18 cellular contexts compared by ENCODE assay signal in the genomic region with DNA sequence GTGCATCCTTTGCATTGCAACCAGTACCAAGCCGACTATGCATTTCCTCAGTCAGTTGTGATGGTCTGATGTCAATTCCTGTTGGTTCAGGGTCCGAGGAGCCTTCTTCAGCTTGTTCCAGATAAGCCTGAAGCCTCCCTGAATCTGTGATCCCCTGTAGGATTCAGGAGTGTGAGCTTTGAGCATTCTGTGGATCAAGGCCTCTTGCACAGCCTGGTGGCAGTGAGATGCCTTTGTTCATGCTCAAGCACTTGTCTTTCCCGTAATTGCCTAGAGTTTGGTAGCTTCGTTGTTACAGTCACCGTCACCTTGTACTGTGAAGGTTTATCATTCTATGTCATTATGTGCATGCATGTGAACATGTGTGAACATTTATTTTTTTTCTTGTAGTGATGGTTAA.
DNase-seq lines count a peak whose midpoint lies in the region; ATAC-seq, FAIRE-seq and TF ChIP-seq lines count a peak whose summit lies in the region.
"Had no signal": no experiment of that assay in that cellular context is flagged by ENCODE, and none has a peak within 500 bp of the region (broad histone marks: within the 10 kb centered on the region; RNA-seq: fewer than 3 reads in every experiment).

No MANE protein-coding gene starts in this region.

- DNase-seq in right cardiac atrium, result no peak
- DNase-seq in heart left ventricle, result no peak
- no peak for DNase-seq in choroid plexus epithelial cell (ENCODE audit: low read depth)
- DNase-seq in mesothelial cell of epicardium (ENCODE audit: low spot score in 2 of 2, unreplicated experiment in 2 of 2), result no peak
- no peak for DNase-seq in GM12892 (ENCODE audit: insufficient read length)
- DNase-seq in T-helper 2 cell treated with Interferon-gamma antibody and Interleukin-4, amounts not matched to agents 5 μg/mL and 100 μg/mL, for 36 hours (ENCODE audit: low spot score), result no peak
- no peak for DNase-seq in activated naive CD4-positive, alpha-beta T cell treated with Interleukin-2 at 50 U/mL for 16 hours
- no peak for DNase-seq in activated T-cell treated with anti-CD3 and anti-CD28 coated beads, Interleukin-2, amount 50 U/mL, for 24 hours
- DNase-seq: AML-193, NCI-H146, NCI-H2081 treated with DMSO at 0.1 percent for 48 hours, NCI-H345, NCI-H69, SHP77 had no signal

- no peaks in the 10 kb centered on the region for H3K27me3 Mint-ChIP-seq in mesothelial cell of epicardium (ENCODE audit: low read depth)
- H3K27me3 Mint-ChIP-seq in T-helper 2 cell treated with Interferon-gamma antibody and Interleukin-4, amounts not matched to agents 5 μg/mL and 100 μg/mL, for 36 hours (ENCODE audit: low read depth), result no peaks in the 10 kb centered on the region
- no peaks in the 10 kb centered on the region for H3K27me3 Mint-ChIP-seq in activated T-cell treated with anti-CD3 and anti-CD28 coated beads, Interleukin-2, amount 50 U/mL, for 24 hours

- H3K27ac ChIP-seq in right cardiac atrium (ENCODE audit: low read length), result peak overlapping the region; percentile 17
- H3K27ac ChIP-seq in heart left ventricle, result no peak overlapping the region

- peak overlapping the region; percentile 18 for H3K27ac Mint-ChIP-seq in mesothelial cell of epicardium
- H3K27ac Mint-ChIP-seq in T-helper 2 cell treated with Interferon-gamma antibody and Interleukin-4, amounts not matched to agents 5 μg/mL and 100 μg/mL, for 36 hours, result no peak overlapping the region
- H3K27ac Mint-ChIP-seq in activated T-cell treated with anti-CD3 and anti-CD28 coated beads, Interleukin-2, amount 50 U/mL, for 24 hours, result no peak overlapping the region

- H3K27me3 ChIP-seq in right cardiac atrium (ENCODE audit: control insufficient read depth, insufficient read depth) (no peaks in the 10 kb centered on the region), heart left ventricle (no peaks in the 10 kb centered on the region)

- H3K9me3 Mint-ChIP-seq in mesothelial cell of epicardium, result no peaks in the 10 kb centered on the region
- H3K9me3 Mint-ChIP-seq in T-helper 2 cell treated with Interferon-gamma antibody and Interleukin-4, amounts not matched to agents 5 μg/mL and 100 μg/mL, for 36 hours, result peaks cover 5% of the 10 kb centered on the region
- H3K9me3 Mint-ChIP-seq in activated T-cell treated with anti-CD3 and anti-CD28 coated beads, Interleukin-2, amount 50 U/mL, for 24 hours, result no peaks in the 10 kb centered on the region

- H3K4me1 ChIP-seq in right cardiac atrium (ENCODE audit: control insufficient read depth, insufficient read depth, low read length) (peaks cover 10% of the 10 kb centered on the region), heart left ventricle (peaks cover 0 to 58% (median 30%) of the 10 kb centered on the region in 12 donors)

- ATAC-seq in right cardiac atrium (no peak), heart left ventricle (no peak)
- ATAC-seq: GM12878, K562 had no signal

- H3K36me3 Mint-ChIP-seq in mesothelial cell of epicardium, result peaks cover 5% of the 10 kb centered on the region
- H3K36me3 Mint-ChIP-seq in T-helper 2 cell treated with Interferon-gamma antibody and Interleukin-4, amounts not matched to agents 5 μg/mL and 100 μg/mL, for 36 hours (ENCODE audit: low read depth), result no peaks in the 10 kb centered on the region
- H3K36me3 Mint-ChIP-seq in activated T-cell treated with anti-CD3 and anti-CD28 coated beads, Interleukin-2, amount 50 U/mL, for 24 hours (ENCODE audit: low read depth), result no peaks in the 10 kb centered on the region

- H3K4me3 Mint-ChIP-seq in mesothelial cell of epicardium, result no peak overlapping the region
- no peak overlapping the region for H3K4me3 Mint-ChIP-seq in T-helper 2 cell treated with Interferon-gamma antibody and Interleukin-4, amounts not matched to agents 5 μg/mL and 100 μg/mL, for 36 hours
- H3K4me3 Mint-ChIP-seq in activated T-cell treated with anti-CD3 and anti-CD28 coated beads, Interleukin-2, amount 50 U/mL, for 24 hours, result no peak overlapping the region

- TF ChIP-seq POLR2A in heart left ventricle (IDR thresholded peaks at IDR 0.05) (no peak), GM12892 (IDR thresholded peaks at IDR 0.05; ENCODE audit: low read depth, low read length) (no peak)

- H3K9me3 ChIP-seq in right cardiac atrium (ENCODE audit: control insufficient read depth, low read length) (peaks cover 2% of the 10 kb centered on the region), heart left ventricle (no peaks in the 10 kb centered on the region)
- H3K9me3 ChIP-seq: A549 had no signal

- TF ChIP-seq CTCF in heart left ventricle (IDR thresholded peaks at IDR 0.05), result no peak
- TF ChIP-seq CTCF in choroid plexus epithelial cell (conservative IDR thresholded peaks at IDR 0.05; ENCODE audit: low read depth, low read length), result peak; percentile 27
- TF ChIP-seq CTCF in mesothelial cell of epicardium (IDR thresholded peaks at IDR 0.05; ENCODE audit: unreplicated experiment), result no peak

- 80% methylated on average over 5 of the region's 5 CpGs for WGBS in right cardiac atrium
- WGBS in heart left ventricle, 4 donors, result 74 to 85% (median 81%) methylated on average over 5 of the region's 5 CpGs

- H3K4me3 ChIP-seq in right cardiac atrium (ENCODE audit: low read length), result no peak overlapping the region
- H3K4me3 ChIP-seq in heart left ventricle, result no peak overlapping the region
- no peak overlapping the region for H3K4me3 ChIP-seq in choroid plexus epithelial cell (ENCODE audit: low read depth, low read length)
- H3K4me3 ChIP-seq: A549, GM12878, K562 had no signal

- no peaks in the 10 kb centered on the region for H3K36me3 ChIP-seq in heart left ventricle

- FAIRE-seq in GM12892 (lab: Jason Lieb, UNC), result no peak
- FAIRE-seq: A549, GM12878, K562, RCC 7860 had no signal

- peaks cover 77% of the 10 kb centered on the region for H3K4me1 Mint-ChIP-seq in mesothelial cell of epicardium
- peaks cover 16% of the 10 kb centered on the region for H3K4me1 Mint-ChIP-seq in T-helper 2 cell treated with Interferon-gamma antibody and Interleukin-4, amounts not matched to agents 5 μg/mL and 100 μg/mL, for 36 hours (ENCODE audit: low read depth)
- peaks cover 13% of the 10 kb centered on the region for H3K4me1 Mint-ChIP-seq in activated T-cell treated with anti-CD3 and anti-CD28 coated beads, Interleukin-2, amount 50 U/mL, for 24 hours (ENCODE audit: low read depth)

- intact Hi-C loops in right cardiac atrium (cut with DNase I), result no loop called here
- intact Hi-C loops in heart left ventricle (cut with DNase I), result no loop called here
